14 cellular contexts compared by ENCODE assay signal in genomic region chr14:88974991-88975835, GRCh38.
"Had no signal": no experiment of that assay in that cellular context is flagged by ENCODE, and none has a peak within 500 bp of the region (broad histone marks: within the 10 kb centered on the region; RNA-seq: fewer than 3 reads in every experiment).

No MANE protein-coding gene starts in this region.

- H3K36me3 ChIP-seq: cardiac muscle cell, upper lobe of left lung had no signal

- H3K9me3 ChIP-seq: psoas muscle, upper lobe of left lung had no signal

- H3K27ac Mint-ChIP-seq: activated CD4-positive, alpha-beta T cell treated with anti-CD3 and anti-CD28 coated beads, Interleukin-2, amount 10 ng/mL, durations not matched to agents 24 days and 14 days; activated naive CD4-positive, alpha-beta T cell treated with anti-CD3 and anti-CD28 coated beads for 36 hours; activated T-helper 17 cell treated with anti-CD3 and anti-CD28 coated beads, Interleukin-2, amount 50 U/mL, for 72 hours; natural killer cell treated with Interleukin-12 subunit alpha and Interleukin-12 subunit beta and Interleukin-15 and Interleukin-18, amount 100 ng/mL, for 72 hours; stimulated activated naive B cell treated with anti-CD40 and anti-IgM and Interleukin-4, amounts not matched to agents 10 μg/mL and 1 μg/mL and 100 μg/mL, for 72 hours had no signal

- H3K27ac ChIP-seq: cardiac muscle cell, psoas muscle, upper lobe of left lung had no signal

- H3K4me1 Mint-ChIP-seq: activated CD4-positive, alpha-beta T cell treated with anti-CD3 and anti-CD28 coated beads, Interleukin-2, amount 10 ng/mL, durations not matched to agents 24 days and 14 days; activated T-helper 17 cell treated with anti-CD3 and anti-CD28 coated beads, Interleukin-2, amount 50 U/mL, for 72 hours; stimulated activated naive B cell treated with anti-CD40 and anti-IgM and Interleukin-4, amounts not matched to agents 10 μg/mL and 1 μg/mL and 100 μg/mL, for 72 hours had no signal

- H3K4me3 ChIP-seq: cardiac muscle cell, psoas muscle, upper lobe of left lung had no signal

- ATAC-seq: activated T-helper 17 cell treated with anti-CD3 and anti-CD28 coated beads, Interleukin-2, amount 50 U/mL, for 72 hours; left cardiac atrium; natural killer cell treated with Interleukin-12 subunit alpha and Interleukin-12 subunit beta and Interleukin-15 and Interleukin-18, amount 100 ng/mL, for 72 hours; psoas muscle; sciatic nerve; stimulated activated naive B cell treated with anti-CD40 and anti-IgM and Interleukin-4, amounts not matched to agents 10 μg/mL and 1 μg/mL and 100 μg/mL, for 72 hours had no signal

- DNase-seq: activated CD4-positive, alpha-beta T cell treated with anti-CD3 and anti-CD28 coated beads, Interleukin-2, amount 10 ng/mL, durations not matched to agents 24 days and 14 days; activated naive CD4-positive, alpha-beta T cell treated with anti-CD3 and anti-CD28 coated beads for 36 hours; dermis blood vessel endothelial cell; left cardiac atrium; occipital lobe; psoas muscle; stimulated activated CD4-positive, alpha-beta T cell treated with anti-CD3 and anti-CD28 coated beads, Interleukin-2, amount 100 ng/mL, for 24 hours; stimulated activated naive B cell treated with anti-CD40 and anti-IgM and Interleukin-4, amounts not matched to agents 10 μg/mL and 1 μg/mL and 100 μg/mL, for 72 hours; T1000; upper lobe of left lung had no signal

- H3K4me3 Mint-ChIP-seq: activated CD4-positive, alpha-beta T cell treated with anti-CD3 and anti-CD28 coated beads, Interleukin-2, amount 10 ng/mL, durations not matched to agents 24 days and 14 days; activated naive CD4-positive, alpha-beta T cell treated with anti-CD3 and anti-CD28 coated beads for 36 hours; activated T-helper 17 cell treated with anti-CD3 and anti-CD28 coated beads, Interleukin-2, amount 50 U/mL, for 72 hours; natural killer cell treated with Interleukin-12 subunit alpha and Interleukin-12 subunit beta and Interleukin-15 and Interleukin-18, amount 100 ng/mL, for 72 hours; stimulated activated naive B cell treated with anti-CD40 and anti-IgM and Interleukin-4, amounts not matched to agents 10 μg/mL and 1 μg/mL and 100 μg/mL, for 72 hours had no signal

- H3K4me1 ChIP-seq: psoas muscle, upper lobe of left lung had no signal

- H3K27me3 ChIP-seq: upper lobe of left lung had no signal
